In genomic region chr18:42168487-42168886, GRCh38 we compare ENCODE assay signal across 1 cellular context.
TF ChIP-seq lines count a peak whose summit lies in the region.

No MANE protein-coding gene starts in this region.

TF ChIP-seq in HepG2, 621 proteins besides CTCF, POLR2A, EP300 and RAD21 (continued from another document and continues in another):
- TF ChIP-seq, protein P1, sequence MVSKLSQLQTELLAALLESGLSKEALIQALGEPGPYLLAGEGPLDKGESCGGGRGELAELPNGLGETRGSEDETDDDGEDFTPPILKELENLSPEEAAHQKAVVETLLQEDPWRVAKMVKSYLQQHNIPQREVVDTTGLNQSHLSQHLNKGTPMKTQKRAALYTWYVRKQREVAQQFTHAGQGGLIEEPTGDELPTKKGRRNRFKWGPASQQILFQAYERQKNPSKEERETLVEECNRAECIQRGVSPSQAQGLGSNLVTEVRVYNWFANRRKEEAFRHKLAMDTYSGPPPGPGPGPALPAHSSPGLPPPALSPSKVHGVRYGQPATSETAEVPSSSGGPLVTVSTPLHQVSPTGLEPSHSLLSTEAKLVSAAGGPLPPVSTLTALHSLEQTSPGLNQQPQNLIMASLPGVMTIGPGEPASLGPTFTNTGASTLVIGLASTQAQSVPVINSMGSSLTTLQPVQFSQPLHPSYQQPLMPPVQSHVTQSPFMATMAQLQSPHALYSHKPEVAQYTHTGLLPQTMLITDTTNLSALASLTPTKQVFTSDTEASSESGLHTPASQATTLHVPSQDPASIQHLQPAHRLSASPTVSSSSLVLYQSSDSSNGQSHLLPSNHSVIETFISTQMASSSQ (IDR thresholded peaks at IDR 0.05; ENCODE audit: low read depth): 0 out of 2 replicates have a peak, but pooled peaks have one; percentile 45
- TF ChIP-seq, protein P1 (CRISPR knock-in tag; IDR thresholded peaks at IDR 0.05; ENCODE audit: borderline replicate concordance): peak; percentile 56; the same call in 1 of the 2 replicates
- no peak for TF ChIP-seq CEBPZ (IDR thresholded peaks at IDR 0.05; ENCODE audit: low read length)
- 0 out of 2 replicates have a peak, but pooled peaks have one; percentile 60 for TF ChIP-seq NKX3-1 (CRISPR knock-in tag; IDR thresholded peaks at IDR 0.05)
- TF ChIP-seq KAT8 (CRISPR knock-in tag; IDR thresholded peaks at IDR 0.05): peak; percentile 56; the same call in 1 of the 2 replicates
- no peak for TF ChIP-seq ZNF780A (CRISPR knock-in tag; IDR thresholded peaks at IDR 0.05)
- peak; percentile 69; the same call in 1 of the 2 replicates for TF ChIP-seq HDAC1 (CRISPR knock-in tag; IDR thresholded peaks at IDR 0.05)
- TF ChIP-seq REPIN1 (CRISPR knock-in tag; IDR thresholded peaks at IDR 0.05; ENCODE audit: borderline replicate concordance, low read depth): 0 out of 2 replicates have a peak, but pooled peaks have one; percentile 36
- TF ChIP-seq, protein P2, sequence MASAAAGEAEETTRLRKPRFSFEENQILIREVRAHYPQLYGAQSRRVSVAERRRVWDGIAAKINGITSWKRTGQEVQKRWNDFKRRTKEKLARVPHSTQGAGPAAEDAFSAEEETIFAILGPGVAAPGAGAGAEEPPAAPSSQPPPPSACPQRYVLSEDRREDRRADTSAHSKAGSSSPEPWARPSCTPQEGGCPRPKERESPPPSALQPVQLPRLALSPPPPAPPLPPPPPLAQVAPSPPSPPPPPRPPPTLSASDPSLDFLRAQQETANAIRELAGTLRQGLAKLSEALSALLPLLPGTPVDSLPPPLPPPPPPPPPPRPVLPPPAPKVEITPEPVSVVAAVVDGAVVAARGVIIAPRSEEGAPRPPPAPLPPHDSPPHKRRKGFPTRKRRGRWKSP (CRISPR knock-in tag; IDR thresholded peaks at IDR 0.05): no peak
- TF ChIP-seq WIZ (CRISPR knock-in tag; IDR thresholded peaks at IDR 0.05): no peak
- peak; percentile 68 for TF ChIP-seq CEBPG (CRISPR knock-in tag; IDR thresholded peaks at IDR 0.05)
- TF ChIP-seq SATB2 (CRISPR knock-in tag; IDR thresholded peaks at IDR 0.05): 0 out of 2 replicates have a peak, but pooled peaks have one; percentile 54
- TF ChIP-seq MIER3 (CRISPR knock-in tag; IDR thresholded peaks at IDR 0.05; ENCODE audit: borderline replicate concordance): peak; percentile 30; the same call in 1 of the 2 replicates
- peak; percentile 85; the same call in 1 of the 2 replicates for TF ChIP-seq HOXD1 (CRISPR knock-in tag; IDR thresholded peaks at IDR 0.05)
- peak; percentile 87 for TF ChIP-seq DPF2 (CRISPR knock-in tag; IDR thresholded peaks at IDR 0.05; ENCODE audit: borderline replicate concordance, low read depth)
- TF ChIP-seq SMYD3 (CRISPR knock-in tag; IDR thresholded peaks at IDR 0.05): 0 out of 2 replicates have a peak, but pooled peaks have one; percentile 51
- TF ChIP-seq E2F1 (CRISPR knock-in tag; IDR thresholded peaks at IDR 0.05): peak; percentile 41; the same call in 1 of the 2 replicates
- no peak for TF ChIP-seq NAIF1 (CRISPR knock-in tag; IDR thresholded peaks at IDR 0.05; ENCODE audit: borderline replicate concordance)
- peak; percentile 92 for TF ChIP-seq FOXA1 (IDR thresholded peaks at IDR 0.05)
- TF ChIP-seq FOXA1 (CRISPR knock-in tag; IDR thresholded peaks at IDR 0.05): peak; percentile 96
- TF ChIP-seq YEATS4 (CRISPR knock-in tag; IDR thresholded peaks at IDR 0.05; ENCODE audit: borderline replicate concordance): peak; percentile 70; the same call in 1 of the 2 replicates
- 0 out of 2 replicates have a peak, but pooled peaks have one; percentile 53 for TF ChIP-seq ZFP90 (CRISPR knock-in tag; IDR thresholded peaks at IDR 0.05; ENCODE audit: borderline replicate concordance)
- no peak for TF ChIP-seq RFX5 (IDR thresholded peaks at IDR 0.05; ENCODE audit: low read depth, low read length)
- TF ChIP-seq ZNF691 (CRISPR knock-in tag; IDR thresholded peaks at IDR 0.05; ENCODE audit: borderline replicate concordance, low read depth): peak; percentile 52; the same call in 1 of the 2 replicates
- no peak for TF ChIP-seq NCOA1 (CRISPR knock-in tag; IDR thresholded peaks at IDR 0.05)
- peak; percentile 89 for TF ChIP-seq TBX3 (IDR thresholded peaks at IDR 0.05; ENCODE audit: borderline replicate concordance)
- TF ChIP-seq FOXP1 (IDR thresholded peaks at IDR 0.05): peak; percentile 61; the same call in 1 of the 2 replicates
- peak; percentile 90 for TF ChIP-seq FOXP1 (CRISPR knock-in tag; IDR thresholded peaks at IDR 0.05)
- TF ChIP-seq NFATC3 (CRISPR knock-in tag; IDR thresholded peaks at IDR 0.05): no peak
- TF ChIP-seq ZNF800 (CRISPR knock-in tag; IDR thresholded peaks at IDR 0.05): peak; percentile 75; the same call in 1 of the 2 replicates
- TF ChIP-seq FOSL2 (CRISPR knock-in tag; IDR thresholded peaks at IDR 0.05): no peak; the same call in 1 of the 2 replicates
- peak; percentile 61; the same call in 1 of the 2 replicates for TF ChIP-seq TFAP4 (IDR thresholded peaks at IDR 0.05; ENCODE audit: borderline replicate concordance, low read depth)
- TF ChIP-seq TBX2 (CRISPR knock-in tag; IDR thresholded peaks at IDR 0.05; ENCODE audit: borderline replicate concordance): peak; percentile 94
- peak; percentile 49; the same call in 1 of the 2 replicates for TF ChIP-seq SMAD3 (CRISPR knock-in tag; IDR thresholded peaks at IDR 0.05)
- TF ChIP-seq ONECUT2 (CRISPR knock-in tag; IDR thresholded peaks at IDR 0.05): peak; percentile 57; the same call in 1 of the 2 replicates
- TF ChIP-seq, protein P3, sequence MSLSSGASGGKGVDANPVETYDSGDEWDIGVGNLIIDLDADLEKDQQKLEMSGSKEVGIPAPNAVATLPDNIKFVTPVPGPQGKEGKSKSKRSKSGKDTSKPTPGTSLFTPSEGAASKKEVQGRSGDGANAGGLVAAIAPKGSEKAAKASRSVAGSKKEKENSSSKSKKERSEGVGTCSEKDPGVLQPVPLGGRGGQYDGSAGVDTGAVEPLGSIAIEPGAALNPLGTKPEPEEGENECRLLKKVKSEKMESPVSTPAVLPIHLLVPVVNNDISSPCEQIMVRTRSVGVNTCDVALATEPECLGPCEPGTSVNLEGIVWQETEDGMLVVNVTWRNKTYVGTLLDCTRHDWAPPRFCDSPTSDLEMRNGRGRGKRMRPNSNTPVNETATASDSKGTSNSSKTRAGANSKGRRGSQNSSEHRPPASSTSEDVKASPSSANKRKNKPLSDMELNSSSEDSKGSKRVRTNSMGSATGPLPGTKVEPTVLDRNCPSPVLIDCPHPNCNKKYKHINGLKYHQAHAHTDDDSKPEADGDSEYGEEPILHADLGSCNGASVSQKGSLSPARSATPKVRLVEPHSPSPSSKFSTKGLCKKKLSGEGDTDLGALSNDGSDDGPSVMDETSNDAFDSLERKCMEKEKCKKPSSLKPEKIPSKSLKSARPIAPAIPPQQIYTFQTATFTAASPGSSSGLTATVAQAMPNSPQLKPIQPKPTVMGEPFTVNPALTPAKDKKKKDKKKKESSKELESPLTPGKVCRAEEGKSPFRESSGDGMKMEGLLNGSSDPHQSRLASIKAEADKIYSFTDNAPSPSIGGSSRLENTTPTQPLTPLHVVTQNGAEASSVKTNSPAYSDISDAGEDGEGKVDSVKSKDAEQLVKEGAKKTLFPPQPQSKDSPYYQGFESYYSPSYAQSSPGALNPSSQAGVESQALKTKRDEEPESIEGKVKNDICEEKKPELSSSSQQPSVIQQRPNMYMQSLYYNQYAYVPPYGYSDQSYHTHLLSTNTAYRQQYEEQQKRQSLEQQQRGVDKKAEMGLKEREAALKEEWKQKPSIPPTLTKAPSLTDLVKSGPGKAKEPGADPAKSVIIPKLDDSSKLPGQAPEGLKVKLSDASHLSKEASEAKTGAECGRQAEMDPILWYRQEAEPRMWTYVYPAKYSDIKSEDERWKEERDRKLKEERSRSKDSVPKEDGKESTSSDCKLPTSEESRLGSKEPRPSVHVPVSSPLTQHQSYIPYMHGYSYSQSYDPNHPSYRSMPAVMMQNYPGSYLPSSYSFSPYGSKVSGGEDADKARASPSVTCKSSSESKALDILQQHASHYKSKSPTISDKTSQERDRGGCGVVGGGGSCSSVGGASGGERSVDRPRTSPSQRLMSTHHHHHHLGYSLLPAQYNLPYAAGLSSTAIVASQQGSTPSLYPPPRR (CRISPR knock-in tag; IDR thresholded peaks at IDR 0.05; ENCODE audit: borderline replicate concordance): peak; percentile 77; the same call in 1 of the 2 replicates
